8 cellular contexts compared by ENCODE assay signal in genomic region chr10:110871236-110872084, GRCh38.
DNase-seq lines count a peak whose midpoint lies in the region; FAIRE-seq and TF ChIP-seq lines count a peak whose summit lies in the region.

Gene PDCD4, plus strand, starts transcription at chr10:110871928. Its CDS starts 4,100 bp downstream, at chr10:110876028.

- no peaks in the 10 kb centered on the region for H3K27me3 Mint-ChIP-seq in nephron (ENCODE audit: low read depth)
- no peaks in the 10 kb centered on the region for H3K27me3 Mint-ChIP-seq in stimulated activated naive CD8-positive, alpha-beta T cell treated with anti-CD3 and anti-CD28 coated beads, Interleukin-15, Interleukin-2, amounts not matched to agents 100 ng/mL and 50 ng/mL, for 24 hours

- no peaks in the 10 kb centered on the region; the same call in 1 of the 2 replicates for H3K36me3 ChIP-seq in Loucy (ENCODE audit: insufficient read depth, low read length)

- H3K4me3 ChIP-seq in Loucy (ENCODE audit: low read length, poor library complexity, severe bottlenecking) (peak within 1 kb of the TSS; percentile 93), fibroblast of pulmonary artery (replicated peaks; ENCODE audit: low read depth, low read length) (peak within 1 kb of the TSS; percentile 83)

- peak within 1 kb of the TSS; percentile 85 for H2AFZ ChIP-seq in Loucy (ENCODE audit: low read length)

- no peaks in the 10 kb centered on the region for H3K9me3 ChIP-seq in Loucy (ENCODE audit: insufficient read depth, low read depth, low read length)

- H3K27me3 ChIP-seq in Loucy (ENCODE audit: insufficient read depth, low read length, poor library complexity, severe bottlenecking): no peaks in the 10 kb centered on the region

- H3K27ac Mint-ChIP-seq in nephron: peak within 1 kb of the TSS; percentile 97 to 99 (median 98)
- peak within 1 kb of the TSS; percentile 91 for H3K27ac Mint-ChIP-seq in stimulated activated naive CD8-positive, alpha-beta T cell treated with anti-CD3 and anti-CD28 coated beads, Interleukin-15, Interleukin-2, amounts not matched to agents 100 ng/mL and 50 ng/mL, for 24 hours

- peaks cover 49% of the 10 kb centered on the region for H3K4me1 Mint-ChIP-seq in nephron
- H3K4me1 Mint-ChIP-seq in stimulated activated naive CD8-positive, alpha-beta T cell treated with anti-CD3 and anti-CD28 coated beads, Interleukin-15, Interleukin-2, amounts not matched to agents 100 ng/mL and 50 ng/mL, for 24 hours (ENCODE audit: low read depth): peaks cover 80% of the 10 kb centered on the region

- peaks cover 67% of the 10 kb centered on the region for H3K79me2 ChIP-seq in Loucy (ENCODE audit: insufficient read depth, low read length)

- H3K9me3 Mint-ChIP-seq in nephron: no peaks in the 10 kb centered on the region
- H3K9me3 Mint-ChIP-seq in stimulated activated naive CD8-positive, alpha-beta T cell treated with anti-CD3 and anti-CD28 coated beads, Interleukin-15, Interleukin-2, amounts not matched to agents 100 ng/mL and 50 ng/mL, for 24 hours: no peaks in the 10 kb centered on the region

- DNase-seq in EL (peak; percentile 99), H54 (ENCODE audit: insufficient read length, low spot score) (peak; percentile 85), fibroblast of pulmonary artery (ENCODE audit: low read depth) (peak; percentile 98)
- DNase-seq in activated effector memory CD4-positive, alpha-beta T cell treated with anti-CD3 and anti-CD28 coated beads, Interleukin-2, amount 50 U/mL, for 16 hours: peak; percentile 98

- no peak for TF ChIP-seq CTCF in Loucy (conservative IDR thresholded peaks at IDR 0.05; ENCODE audit: low read length)
- no peak for TF ChIP-seq CTCF in fibroblast of pulmonary artery (IDR thresholded peaks at IDR 0.05; ENCODE audit: low read length, missing control alignments)
- TF ChIP-seq CTCF in nephron (IDR thresholded peaks at IDR 0.05; ENCODE audit: unreplicated experiment in 3 of 3): no peak

- peak within 1 kb of the TSS; percentile 90 for H3K9ac ChIP-seq in Loucy (ENCODE audit: low read depth, low read length, poor library complexity, severe bottlenecking)

- H3K36me3 Mint-ChIP-seq in nephron (ENCODE audit: low read depth): no peaks in the 10 kb centered on the region
- peaks cover 7% of the 10 kb centered on the region for H3K36me3 Mint-ChIP-seq in stimulated activated naive CD8-positive, alpha-beta T cell treated with anti-CD3 and anti-CD28 coated beads, Interleukin-15, Interleukin-2, amounts not matched to agents 100 ng/mL and 50 ng/mL, for 24 hours (ENCODE audit: low read depth)

- H3F3A ChIP-seq in Loucy (ENCODE audit: low read depth): peaks cover 3% of the 10 kb centered on the region; the same call in 1 of the 2 replicates

- peaks cover 30% of the 10 kb centered on the region for H4K20me1 ChIP-seq in Loucy (ENCODE audit: insufficient read depth, low read length, poor library complexity, severe bottlenecking)

- TF ChIP-seq POLR2A in H54 (IDR thresholded peaks at IDR 0.05; ENCODE audit: low read depth, low read length): peak; percentile 55
- TF ChIP-seq POLR2A in Raji (IDR thresholded peaks at IDR 0.05; ENCODE audit: insufficient read depth, low read depth, low read length): peak; percentile 62

- peaks cover 80% of the 10 kb centered on the region for H3K4me1 ChIP-seq in Loucy (ENCODE audit: insufficient read depth, low read length, poor library complexity, severe bottlenecking)

- FAIRE-seq in H54 (lab: Jason Lieb, UNC): peak; percentile 84

- H3K4me2 ChIP-seq in Loucy (ENCODE audit: low read depth, low read length, poor library complexity, severe bottlenecking): peak within 1 kb of the TSS; percentile 99

- no peaks in the 10 kb centered on the region for H3K9me2 ChIP-seq in Loucy (replicated peaks; ENCODE audit: low read depth, low read length)

- peak within 1 kb of the TSS; percentile 92 to 96 (median 95) for H3K4me3 Mint-ChIP-seq in nephron
- H3K4me3 Mint-ChIP-seq in stimulated activated naive CD8-positive, alpha-beta T cell treated with anti-CD3 and anti-CD28 coated beads, Interleukin-15, Interleukin-2, amounts not matched to agents 100 ng/mL and 50 ng/mL, for 24 hours: peak within 1 kb of the TSS; percentile 87

Comparison
In these comparisons a context has a peak if more than half of its experiments do, and no peak if none do; other contexts are left out.
1. Peak in every context shown above with its lines: DNase-seq and H3K4me3 ChIP-seq.